2 cellular contexts compared by ENCODE assay signal in genomic region chr19:38920529-38921419, GRCh38.
A peak's percentile ranks its signal among the peaks of the same experiment; 100 is the strongest.
TF ChIP-seq lines count a peak whose summit lies in the region.

No MANE protein-coding gene starts in this region.

TF ChIP-seq in HEK293T, 16 proteins besides CTCF, POLR2A, EP300 and RAD21:
- peak; percentile 83 for TF ChIP-seq TARDBP (IDR thresholded peaks at IDR 0.05)
- TF ChIP-seq NFRKB (IDR thresholded peaks at IDR 0.05) = no peak
- TF ChIP-seq LEF1 (IDR thresholded peaks at IDR 0.05; ENCODE audit: borderline replicate concordance) = no peak

TF ChIP-seq in K562, 482 proteins besides CTCF, POLR2A, EP300 and RAD21:
- TF ChIP-seq SUPT5H (IDR thresholded peaks at IDR 0.05) = peak; percentile 52; the same call in 1 of the 2 replicates
- TF ChIP-seq MLLT1 (IDR thresholded peaks at IDR 0.05) = peak in 1 of 2 experiments; percentile 22; a peak in 1 of 4 replicates
- TF ChIP-seq TSC22D4 (tag; IDR thresholded peaks at IDR 0.05) = peak; percentile 93
- no peak for TF ChIP-seq MYNN (IDR thresholded peaks at IDR 0.05)
- TF ChIP-seq MYNN (CRISPR knock-in tag; IDR thresholded peaks at IDR 0.05) = no peak
- TF ChIP-seq POLR2B (IDR thresholded peaks at IDR 0.05; ENCODE audit: low read depth, partially characterized antibody) = peak; percentile 48
- peak; percentile 14 for TF ChIP-seq ARHGAP35 (IDR thresholded peaks at IDR 0.05; ENCODE audit: partially characterized antibody)
- TF ChIP-seq HBP1 (CRISPR knock-in tag; IDR thresholded peaks at IDR 0.05) = peak; percentile 31; the same call in 1 of the 2 replicates
- TF ChIP-seq FOXJ2 (tag; IDR thresholded peaks at IDR 0.05) = no peak
- TF ChIP-seq CBX3 (IDR thresholded peaks at IDR 0.05; ENCODE audit: borderline replicate concordance in 1 of 2, low read length in 2 of 2) = no peak
- peak; percentile 39; the same call in 1 of the 2 replicates for TF ChIP-seq STAT5A (IDR thresholded peaks at IDR 0.05; ENCODE audit: borderline replicate concordance, low read length)
- 0 out of 2 replicates have a peak, but pooled peaks have one; percentile 16 for TF ChIP-seq EHMT2 (IDR thresholded peaks at IDR 0.05)
- TF ChIP-seq SMARCA5 (IDR thresholded peaks at IDR 0.05) = peak; percentile 19; the same call in 1 of the 2 replicates
- no peak for TF ChIP-seq FIP1L1 (IDR thresholded peaks at IDR 0.05; ENCODE audit: low read depth, low read length, poor library complexity, severe bottlenecking)
- no peak for TF ChIP-seq HDAC3 (IDR thresholded peaks at IDR 0.05; ENCODE audit: borderline replicate concordance, partially characterized antibody)
- TF ChIP-seq, protein P1, sequence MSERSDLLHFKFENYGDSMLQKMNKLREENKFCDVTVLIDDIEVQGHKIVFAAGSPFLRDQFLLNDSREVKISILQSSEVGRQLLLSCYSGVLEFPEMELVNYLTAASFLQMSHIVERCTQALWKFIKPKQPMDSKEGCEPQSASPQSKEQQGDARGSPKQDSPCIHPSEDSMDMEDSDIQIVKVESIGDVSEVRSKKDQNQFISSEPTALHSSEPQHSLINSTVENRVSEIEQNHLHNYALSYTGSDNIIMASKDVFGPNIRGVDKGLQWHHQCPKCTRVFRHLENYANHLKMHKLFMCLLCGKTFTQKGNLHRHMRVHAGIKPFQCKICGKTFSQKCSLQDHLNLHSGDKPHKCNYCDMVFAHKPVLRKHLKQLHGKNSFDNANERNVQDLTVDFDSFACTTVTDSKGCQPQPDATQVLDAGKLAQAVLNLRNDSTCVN (CRISPR knock-in tag; IDR thresholded peaks at IDR 0.05) = peak; percentile 3; the same call in 1 of the 2 replicates
- 0 out of 2 replicates have a peak, but pooled peaks have one; percentile 24 for TF ChIP-seq DPF2 (IDR thresholded peaks at IDR 0.05)
- TF ChIP-seq NCOR1 (IDR thresholded peaks at IDR 0.05) = peak; percentile 7; the same call in 1 of the 2 replicates
- no peak for TF ChIP-seq PURB (CRISPR knock-in tag; IDR thresholded peaks at IDR 0.05; ENCODE audit: low read depth)
- TF ChIP-seq TRIM24 (IDR thresholded peaks at IDR 0.05) = peak in 1 of 2 experiments; percentile 43; a peak in 1 of 4 replicates
